ENCODE assay signal across 2 cellular contexts in genomic region chr15:55796321-55796965, GRCh38.
A peak's percentile ranks its signal among the peaks of the same experiment; 100 is the strongest.
TF ChIP-seq lines count a peak whose summit lies in the region.

No MANE protein-coding gene starts in this region.

TF ChIP-seq in IMR-90, 13 proteins besides CTCF, POLR2A, EP300 and RAD21:
- TF ChIP-seq RCOR1 (IDR thresholded peaks at IDR 0.05; ENCODE audit: insufficient replicate concordance, low read length): no peak
- TF ChIP-seq FOS (IDR thresholded peaks at IDR 0.05; ENCODE audit: low read depth, low read length): no peak
- no peak for TF ChIP-seq MAZ (IDR thresholded peaks at IDR 0.05; ENCODE audit: borderline replicate concordance, low read depth, low read length)
- no peak for TF ChIP-seq CEBPB (IDR thresholded peaks at IDR 0.05; ENCODE audit: low read depth, low read length)
- TF ChIP-seq BHLHE40 (IDR thresholded peaks at IDR 0.05; ENCODE audit: low read depth, low read length): no peak
- TF ChIP-seq CHD1 (IDR thresholded peaks at IDR 0.05; ENCODE audit: low read depth, low read length): no peak
- no peak for TF ChIP-seq NFE2L2 (IDR thresholded peaks at IDR 0.05; ENCODE audit: low read depth, low read length)
- TF ChIP-seq MXI1 (IDR thresholded peaks at IDR 0.05; ENCODE audit: borderline replicate concordance, low read depth, low read length): no peak
- TF ChIP-seq USF2 (IDR thresholded peaks at IDR 0.05; ENCODE audit: low read depth, low read length): no peak
TF ChIP-seq in IMR-90: peak in this region for 0.

TF ChIP-seq in K562, 482 proteins besides CTCF, POLR2A, EP300 and RAD21:
- no peak for TF ChIP-seq CTBP1 (IDR thresholded peaks at IDR 0.05; ENCODE audit: borderline replicate concordance)
- TF ChIP-seq NFIC (IDR thresholded peaks at IDR 0.05): peak; percentile 27; the same call in 1 of the 2 replicates
- TF ChIP-seq STAT6 (CRISPR knock-in tag; IDR thresholded peaks at IDR 0.05): no peak
